ENCODE assay signal across 8 cellular contexts in genomic region chr19:19203012-19203856, GRCh38. TPM values are rescaled to one million over a fixed set of nuclear protein-coding genes. Genes with fewer than 3 reads are reported as not detected.
DNase-seq lines count a peak whose midpoint lies in the region; ATAC-seq lines count a peak whose summit lies in the region.

Gene NR2C2AP (minus strand): TSS chr19:19203414. CDS start chr19:19203060, 354 bp downstream.

- H3K36me3 Mint-ChIP-seq in activated naive CD4-positive, alpha-beta T cell treated with anti-CD3 and anti-CD28 coated beads, Interleukin-2, amount 50 U/mL, for 72 hours, result peaks cover 18 to 34% of the 10 kb centered on the region in 2 donors

- DNase-seq in Daoy (ENCODE audit: low read depth), result peak; percentile 96
- peak; percentile 88 for DNase-seq in HCEC 1CT
- peak; percentile 85 for DNase-seq in NCI-H1092 treated with DMSO at 0.1 percent for 48 hours (lab: John Stamatoyannopoulos, UW)
- peak; percentile 89 for DNase-seq in SKM-1 treated with dmso at 0.1 percent for 144 hours (lab: John Stamatoyannopoulos, UW; ENCODE audit: unreplicated experiment)
- DNase-seq in activated naive CD4-positive, alpha-beta T cell treated with anti-CD3 and anti-CD28 coated beads, Interleukin-2, amount 50 U/mL, for 72 hours (ENCODE audit: low spot score in 2 of 2), result peak; percentile 91 to 93
- peak; percentile 98 for DNase-seq in germinal center (ENCODE audit: low spot score)
- DNase-seq in occipital lobe (lab: John Stamatoyannopoulos, UW), result peak; percentile 82

- peak within 1 kb of the TSS; percentile 79 for H3K27ac ChIP-seq in temporal lobe (ENCODE audit: low read depth, low read length)

- H3K9me3 Mint-ChIP-seq in activated naive CD4-positive, alpha-beta T cell treated with anti-CD3 and anti-CD28 coated beads, Interleukin-2, amount 50 U/mL, for 72 hours, result peaks cover 0 to 16% of the 10 kb centered on the region in 2 donors

- H3K27ac Mint-ChIP-seq in activated naive CD4-positive, alpha-beta T cell treated with anti-CD3 and anti-CD28 coated beads, Interleukin-2, amount 50 U/mL, for 72 hours, result peak within 1 kb of the TSS; percentile 92 to 97

- ATAC-seq in activated naive CD4-positive, alpha-beta T cell treated with anti-CD3 and anti-CD28 coated beads, Interleukin-2, amount 50 U/mL, for 72 hours, result peak; percentile 91 to 93

RNA-seq across cellular contexts. Expression of gene NR2C2AP, which starts in this region (rescaled TPM):
- 25.1 and 31.3 TPM in 2 replicates for total RNA-seq in Daoy (2014; rRNA removed; shearing (Covaris generic))
- 10 to 100 TPM; 34.4 to 38.6 TPM for total RNA-seq in activated naive CD4-positive, alpha-beta T cell treated with anti-CD3 and anti-CD28 coated beads, Interleukin-2, amount 50 U/mL, for 72 hours
- total RNA-seq in occipital lobe (12.6 TPM), temporal lobe (10.6 TPM)

Comparison
In these comparisons a context has a peak if more than half of its experiments do, and no peak if none do; other contexts are left out.
1. Peak in every context shown above with its lines: DNase-seq, ATAC-seq and H3K27ac ChIP-seq.